ENCODE assay signal across 22 cellular contexts in the genomic region with DNA sequence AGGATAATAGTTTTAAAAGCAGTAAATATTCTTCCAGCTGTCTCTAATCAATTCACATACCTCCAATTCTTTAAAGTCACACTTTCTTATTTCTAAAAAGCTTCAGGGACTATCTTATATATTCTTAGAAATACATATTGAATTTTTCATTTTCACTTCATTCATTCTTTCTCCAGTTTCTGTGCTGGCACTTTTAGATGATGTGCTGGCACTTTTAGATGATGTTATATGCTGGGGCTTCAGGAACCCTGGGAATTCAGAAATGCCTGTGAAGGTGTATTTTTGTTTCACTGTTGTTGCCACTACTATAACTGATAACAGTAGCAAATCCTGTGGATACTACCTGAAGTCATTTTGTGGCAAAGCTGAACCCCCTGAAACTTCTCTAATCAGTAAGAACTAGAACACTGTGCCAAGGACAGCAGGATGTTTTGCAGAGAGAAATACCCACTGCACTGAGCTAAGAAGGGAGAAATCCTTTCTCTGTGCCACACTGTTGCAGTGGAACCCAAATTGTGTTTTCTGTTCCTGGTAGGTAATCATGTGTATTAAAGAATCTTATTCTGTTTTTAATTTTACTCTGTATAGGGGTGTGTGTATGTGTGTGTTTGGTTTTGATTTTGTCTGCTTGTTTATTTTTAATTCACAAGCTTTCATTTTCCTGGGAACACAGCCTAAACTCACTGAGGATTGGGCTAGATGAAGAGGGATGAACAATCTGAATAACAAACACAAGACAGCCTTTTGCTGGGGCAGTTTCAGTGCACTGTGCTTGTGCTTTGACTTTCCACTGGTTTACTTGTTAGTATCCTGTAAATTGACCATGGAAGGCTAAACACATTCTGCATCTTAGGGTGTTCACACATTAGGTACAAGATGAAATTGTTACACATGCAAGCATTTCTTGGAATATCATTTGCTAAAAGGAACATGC.
"Had no signal": no experiment of that assay in that cellular context is flagged by ENCODE, and none has a peak within 500 bp of the region (broad histone marks: within the 10 kb centered on the region; RNA-seq: fewer than 3 reads in every experiment).

No MANE protein-coding gene starts in this region.

- FAIRE-seq: endothelial cell of umbilical vein had no signal

- H3K4me3 ChIP-seq: coronary artery, hepatocyte, lung, psoas muscle, right lobe of liver, tibial artery, upper lobe of right lung, vagina had no signal

- H3K79me2 ChIP-seq: hepatocyte, parathyroid adenoma had no signal

- H3K9ac ChIP-seq: parathyroid adenoma had no signal

- H3K9me3 ChIP-seq: psoas muscle, right lobe of liver, tibial artery, upper lobe of right lung, vagina had no signal

- H3K27me3 ChIP-seq: foreskin keratinocyte, hepatocyte, right lobe of liver, tibial artery, upper lobe of right lung, vagina had no signal

- H3K27ac ChIP-seq: coronary artery, foreskin keratinocyte, hepatocyte, parathyroid adenoma, psoas muscle, right lobe of liver, tibial artery, upper lobe of right lung, vagina had no signal

- ATAC-seq: foreskin keratinocyte; left colon; left ventricle myocardium superior; naive thymus-derived CD4-positive, alpha-beta T cell; psoas muscle; right lobe of liver; stimulated activated memory B cell treated with anti-CD40 and anti-IgM and Interleukin-4, amounts not matched to agents 10 μg/mL and 1 μg/mL and 100 μg/mL, for 72 hours; upper lobe of right lung had no signal

- H3K4me1 ChIP-seq: parathyroid adenoma, psoas muscle, right lobe of liver, tibial artery, upper lobe of right lung, vagina had no signal

- H3K4me2 ChIP-seq: hepatocyte had no signal

- H3K36me3 ChIP-seq: right lobe of liver, tibial artery, upper lobe of right lung, vagina had no signal

- H2AFZ ChIP-seq: hepatocyte, parathyroid adenoma had no signal

- DNase-seq: effector CD4-positive, alpha-beta T cell; endodermal cell; erythroblast; foreskin keratinocyte; head of caudate nucleus; left colon; left ventricle myocardium superior; naive thymus-derived CD4-positive, alpha-beta T cell; nucleus accumbens; psoas muscle; retina; right lobe of liver; stimulated activated CD4-positive, alpha-beta T cell treated with anti-CD3 and anti-CD28 coated beads, Interleukin-4, amount 100 ng/mL, for 24 hours; tibial artery; upper lobe of right lung had no signal
